In genomic region chr4:39326468-39326960, GRCh38 we compare ENCODE assay signal across 25 cellular contexts. TPM values are rescaled to one million over a fixed set of nuclear protein-coding genes. Genes with fewer than 3 reads are reported as not detected.
DNase-seq lines count a peak whose midpoint lies in the region; ATAC-seq, FAIRE-seq and TF ChIP-seq lines count a peak whose summit lies in the region.
"Had no signal": no experiment of that assay in that cellular context is flagged by ENCODE, and none has a peak within 500 bp of the region (broad histone marks: within the 10 kb centered on the region; RNA-seq: fewer than 3 reads in every experiment).

No MANE protein-coding gene starts in this region.

- FAIRE-seq in A549 (lab: Jason Lieb, UNC) (no peak), GM18507 (lab: Jason Lieb, UNC) (peak; percentile 12)
- FAIRE-seq: A204.1, GM12891 had no signal

- POLR2A ChIA-PET in A549 (lab: Yijun Ruan, JAX): no interaction called here

- H3K4me1 Mint-ChIP-seq in activated T-cell treated with anti-CD3 and anti-CD28 coated beads, Interleukin-2, amount 50 U/mL, for 72 hours (ENCODE audit: low read depth): peaks cover 4% of the 10 kb centered on the region

- TF ChIP-seq RAD21 in A549 (conservative IDR thresholded peaks at IDR 0.05 in 1 of 2, IDR thresholded peaks at IDR 0.05 in 1 of 2): no peak

- peak overlapping the region; percentile 18 for H3K27ac Mint-ChIP-seq in activated T-cell treated with anti-CD3 and anti-CD28 coated beads, Interleukin-2, amount 50 U/mL, for 72 hours
- H3K27ac Mint-ChIP-seq: B cell, CD14-positive monocyte had no signal

- ATAC-seq in activated T-cell treated with anti-CD3 and anti-CD28 coated beads, Interleukin-2, amount 50 U/mL, for 72 hours (replicated peaks in 1 of 2): no peak
- no peak for ATAC-seq in A549
- ATAC-seq in GM19463 (IDR thresholded peaks at IDR 0.05; ENCODE audit: unreplicated experiment): no peak

- intact Hi-C loops in dorsolateral prefrontal cortex (cut with DNase I): no loop called here

- CTCF ChIA-PET in A549 (lab: Yijun Ruan, JAX): no interaction called here

- TF ChIP-seq CTCF in A549 (IDR thresholded peaks at IDR 0.05) (no peak), dorsolateral prefrontal cortex (IDR thresholded peaks at IDR 0.05 in 54 of 56, conservative IDR thresholded peaks at IDR 0.05 in 2 of 56; ENCODE audit: low read depth in 1 of 56, partially characterized antibody in 56 of 56) (no peak), BE2C (IDR thresholded peaks at IDR 0.05; ENCODE audit: low read depth, low read length) (no peak)

- H3K27ac ChIP-seq in A549 (no peak overlapping the region), dorsolateral prefrontal cortex (peak overlapping the region in 30 of 59 donors; percentile 2 to 97 (median 89))
- H3K27ac ChIP-seq: BLaER1 had no signal

- no peak overlapping the region for H3K4me3 Mint-ChIP-seq in activated T-cell treated with anti-CD3 and anti-CD28 coated beads, Interleukin-2, amount 50 U/mL, for 72 hours
- H3K4me3 Mint-ChIP-seq: B cell; CD14-positive monocyte; CD4-positive, alpha-beta memory T cell; CD4-positive, CD25-positive, alpha-beta regulatory T cell; CD8-positive, alpha-beta memory T cell had no signal

- no peak for TF ChIP-seq POLR2A in A549 (IDR thresholded peaks at IDR 0.05; ENCODE audit: low read length)

- H3K27me3 ChIP-seq in dorsolateral prefrontal cortex (no peaks in the 10 kb centered on the region), BE2C (no peaks in the 10 kb centered on the region)
- H3K27me3 ChIP-seq: BLaER1 had no signal

- H3K36me3 Mint-ChIP-seq in activated T-cell treated with anti-CD3 and anti-CD28 coated beads, Interleukin-2, amount 50 U/mL, for 72 hours (ENCODE audit: insufficient read depth in 2 of 2): peaks cover 11 to 39% of the 10 kb centered on the region in 2 donors

- peaks cover 21% of the 10 kb centered on the region for H3K4me1 ChIP-seq in A549
- no peaks in the 10 kb centered on the region for H3K4me1 ChIP-seq in BE2C
- H3K4me1 ChIP-seq: BLaER1 had no signal

- WGBS in A549 (ENCODE audit: missing lambda C conversion rate): 100% methylated on average over 2 of the region's 2 CpGs

- no peak for DNase-seq in activated T-cell treated with anti-CD3 and anti-CD28 coated beads, Interleukin-2, amount 50 U/mL, for 72 hours
- DNase-seq in activated T-cell treated with anti-CD3 and anti-CD28 coated beads, Interleukin-2, amount 50 U/mL, for 1 hour: no peak
- DNase-seq in A549 (ENCODE audit: low read depth in 1 of 2, low spot score in 1 of 2): no peak
- DNase-seq in GM18507 (ENCODE audit: extremely low spot score, insufficient read length, low read depth): no peak
- no peak for DNase-seq in dorsolateral prefrontal cortex
- DNase-seq in BE2C: no peak
- DNase-seq in H4 (ENCODE audit: low spot score): no peak
- DNase-seq: 8988T; AML-193; C1 segment of cervical spinal cord; CD4-positive, alpha-beta memory T cell; CD4-positive, CD25-positive, alpha-beta regulatory T cell; CD8-positive, alpha-beta memory T cell; COR-L47; DMS 273 treated with DMSO at 0.1 percent for 48 hours; DMS153; DMS53; DMS79; GF-D8 had no signal

- H3K36me3 ChIP-seq in BE2C: peaks cover 8% of the 10 kb centered on the region; the same call in 1 of the 2 replicates

- H3K9me3 Mint-ChIP-seq in activated T-cell treated with anti-CD3 and anti-CD28 coated beads, Interleukin-2, amount 50 U/mL, for 72 hours: no peaks in the 10 kb centered on the region
- H3K9me3 Mint-ChIP-seq: CD4-positive, alpha-beta memory T cell; CD8-positive, alpha-beta memory T cell had no signal

- no peaks in the 10 kb centered on the region for H3K27me3 Mint-ChIP-seq in activated T-cell treated with anti-CD3 and anti-CD28 coated beads, Interleukin-2, amount 50 U/mL, for 72 hours (ENCODE audit: low read depth)
- H3K27me3 Mint-ChIP-seq: B cell; CD4-positive, alpha-beta memory T cell; CD4-positive, CD25-positive, alpha-beta regulatory T cell; CD8-positive, alpha-beta memory T cell had no signal

- TF ChIP-seq EP300 in A549 (IDR thresholded peaks at IDR 0.05): no peak

- H3K4me3 ChIP-seq in A549: no peak overlapping the region
- no peak overlapping the region for H3K4me3 ChIP-seq in dorsolateral prefrontal cortex
- no peak overlapping the region for H3K4me3 ChIP-seq in BE2C (ENCODE audit: low read depth, low read length)
- H3K4me3 ChIP-seq: BLaER1 had no signal

- no peaks in the 10 kb centered on the region for H3K9me3 ChIP-seq in A549
- H3K9me3 ChIP-seq in BE2C: no peaks in the 10 kb centered on the region
- H3K9me3 ChIP-seq: BLaER1 had no signal

- H3K4me2 ChIP-seq in A549: no peak overlapping the region
- H3K4me2 ChIP-seq: BLaER1 had no signal

TF ChIP-seq in A549, 52 proteins besides CTCF, POLR2A, EP300 and RAD21:
- TF ChIP-seq MAZ (IDR thresholded peaks at IDR 0.05; ENCODE audit: borderline replicate concordance, low read depth, low read length) (no peak), MAFK (IDR thresholded peaks at IDR 0.05; ENCODE audit: partially characterized antibody) (peak; percentile 45)

RNA-seq across cellular contexts. Expression of gene RFC1, which starts 39.6 kb away (rescaled TPM):
- 100 to 1,000 TPM; 111 to 134 TPM for total RNA-seq in activated T-cell treated with anti-CD3 and anti-CD28 coated beads, Interleukin-2, amount 50 U/mL, for 72 hours
- polyA plus RNA-seq in A549 (2011; rRNA removed) (33.2 and 46.5 TPM in 2 replicates), A549 (2017; fragmentation: RNase III; extraction: RNeasy Plus Mini Kit Qiagen cat#74134 plus additional on column Dnase treatment) (24.5 to 28.1 TPM (median 25.5 TPM) in 3 replicates)
- polyA plus RNA-seq in A549 (2012; cell fraction: cytosol; rRNA removed): 9.8 and 10.0 TPM in 2 replicates
- 6.6 and 9.0 TPM in 2 replicates for polyA plus RNA-seq in A549 (2012; cell fraction: nucleus; rRNA removed)
- 25.5 and 27.7 TPM in 2 replicates for polyA minus RNA-seq in A549 (2011; rRNA and poly(A)+ RNA removed)
- total RNA-seq in dorsolateral prefrontal cortex: 10 to 100 TPM; 30.5 to 73.5 (median 48.0) TPM
- polyA plus RNA-seq in BE2C (2012; ENCODE audit: insufficient read depth, insufficient read length, low read depth): 29.9 TPM
- 37.7 and 54.4 TPM in 2 replicates for total RNA-seq in H4 (2014; rRNA removed; shearing (Covaris generic))

Comparison
In these comparisons a context has a peak if more than half of its experiments do, and no peak if none do; other contexts are left out.
1. H3K27ac ChIP-seq: peak in dorsolateral prefrontal cortex (30 of 59); none in A549 (0 of 2).